Comparison of ENCODE assay signal across 1 cellular context in genomic region chr20:50246367-50247195, GRCh38.
TF ChIP-seq lines count a peak whose summit lies in the region.

No MANE protein-coding gene starts in this region.

TF ChIP-seq in HepG2, 621 proteins besides CTCF, POLR2A, EP300 and RAD21 (continued from another document and continues in another):
- TF ChIP-seq, protein P1, sequence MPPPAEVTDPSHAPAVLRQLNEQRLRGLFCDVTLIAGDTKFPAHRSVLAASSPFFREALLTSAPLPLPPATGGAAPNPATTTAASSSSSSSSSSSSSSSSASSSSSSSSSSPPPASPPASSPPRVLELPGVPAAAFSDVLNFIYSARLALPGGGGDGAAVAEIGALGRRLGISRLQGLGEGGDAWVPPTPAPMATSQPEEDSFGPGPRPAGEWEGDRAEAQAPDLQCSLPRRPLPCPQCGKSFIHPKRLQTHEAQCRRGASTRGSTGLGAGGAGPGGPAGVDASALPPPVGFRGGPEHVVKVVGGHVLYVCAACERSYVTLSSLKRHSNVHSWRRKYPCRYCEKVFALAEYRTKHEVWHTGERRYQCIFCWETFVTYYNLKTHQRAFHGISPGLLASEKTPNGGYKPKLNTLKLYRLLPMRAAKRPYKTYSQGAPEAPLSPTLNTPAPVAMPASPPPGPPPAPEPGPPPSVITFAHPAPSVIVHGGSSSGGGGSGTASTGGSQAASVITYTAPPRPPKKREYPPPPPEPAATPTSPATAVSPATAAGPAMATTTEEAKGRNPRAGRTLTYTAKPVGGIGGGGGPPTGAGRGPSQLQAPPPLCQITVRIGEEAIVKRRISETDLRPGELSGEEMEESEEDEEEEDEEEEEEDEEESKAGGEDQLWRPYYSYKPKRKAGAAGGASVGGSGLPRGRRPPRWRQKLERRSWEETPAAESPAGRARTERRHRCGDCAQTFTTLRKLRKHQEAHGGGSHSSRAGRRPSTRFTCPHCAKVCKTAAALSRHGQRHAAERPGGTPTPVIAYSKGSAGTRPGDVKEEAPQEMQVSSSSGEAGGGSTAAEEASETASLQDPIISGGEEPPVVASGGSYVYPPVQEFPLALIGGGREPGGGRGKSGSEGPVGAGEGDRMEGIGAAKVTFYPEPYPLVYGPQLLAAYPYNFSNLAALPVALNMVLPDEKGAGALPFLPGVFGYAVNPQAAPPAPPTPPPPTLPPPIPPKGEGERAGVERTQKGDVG (CRISPR knock-in tag; IDR thresholded peaks at IDR 0.05; ENCODE audit: borderline replicate concordance) = no peak
- TF ChIP-seq ZNF282 (IDR thresholded peaks at IDR 0.05; ENCODE audit: partially characterized antibody) (no peak), ELF4 (CRISPR knock-in tag; IDR thresholded peaks at IDR 0.05; ENCODE audit: borderline replicate concordance) (no peak), ZKSCAN1 (IDR thresholded peaks at IDR 0.05; ENCODE audit: low read length) (no peak), ZNF841 (CRISPR knock-in tag; IDR thresholded peaks at IDR 0.05; ENCODE audit: borderline replicate concordance) (no peak), ZNF550 (CRISPR knock-in tag; IDR thresholded peaks at IDR 0.05; ENCODE audit: borderline replicate concordance) (no peak), SRY (CRISPR knock-in tag; IDR thresholded peaks at IDR 0.05) (no peak), CENPX (CRISPR knock-in tag; IDR thresholded peaks at IDR 0.05) (no peak), ZNF431 (CRISPR knock-in tag; IDR thresholded peaks at IDR 0.05; ENCODE audit: borderline replicate concordance, low read depth) (no peak), ZMAT5 (CRISPR knock-in tag; IDR thresholded peaks at IDR 0.05; ENCODE audit: borderline replicate concordance, low read depth) (no peak), ZNF136 (CRISPR knock-in tag; IDR thresholded peaks at IDR 0.05; ENCODE audit: low read depth) (0 out of 2 replicates have a peak, but pooled peaks have one; percentile 48), RELA (CRISPR knock-in tag; IDR thresholded peaks at IDR 0.05) (no peak), ZNF574 (CRISPR knock-in tag; IDR thresholded peaks at IDR 0.05) (no peak), NR2F2 (IDR thresholded peaks at IDR 0.05; ENCODE audit: borderline replicate concordance, low read depth) (no peak), SNAPC2 (CRISPR knock-in tag; IDR thresholded peaks at IDR 0.05) (no peak), ADNP (CRISPR knock-in tag; IDR thresholded peaks at IDR 0.05) (0 out of 2 replicates have a peak, but pooled peaks have one; percentile 16), ZNF891 (CRISPR knock-in tag; IDR thresholded peaks at IDR 0.05) (peak; percentile 47), RXRA (CRISPR knock-in tag; IDR thresholded peaks at IDR 0.05) (peak; percentile 35; the same call in 1 of the 2 replicates), KDM1A (CRISPR knock-in tag; IDR thresholded peaks at IDR 0.05) (0 out of 2 replicates have a peak, but pooled peaks have one; percentile 77), SAP130 (CRISPR knock-in tag; IDR thresholded peaks at IDR 0.05; ENCODE audit: low read depth) (no peak), ARNT2 (CRISPR knock-in tag; IDR thresholded peaks at IDR 0.05; ENCODE audit: low read depth) (no peak), ZMYM3 (CRISPR knock-in tag; IDR thresholded peaks at IDR 0.05) (peak; percentile 96), NCOA2 (CRISPR knock-in tag; IDR thresholded peaks at IDR 0.05) (no peak), ERF (CRISPR knock-in tag; IDR thresholded peaks at IDR 0.05) (no peak), HMGA1 (CRISPR knock-in tag; conservative IDR thresholded peaks at IDR 0.05) (no peak), ZNF644 (CRISPR knock-in tag; IDR thresholded peaks at IDR 0.05; ENCODE audit: low read depth) (no peak), ZZZ3 (CRISPR knock-in tag; IDR thresholded peaks at IDR 0.05; ENCODE audit: borderline replicate concordance) (no peak), NFKBIZ (CRISPR knock-in tag; IDR thresholded peaks at IDR 0.05) (no peak), MAFK (conservative IDR thresholded peaks at IDR 0.05 in 1 of 2, IDR thresholded peaks at IDR 0.05 in 1 of 2; ENCODE audit: low read length in 2 of 2) (no peak), NR2C2 (CRISPR knock-in tag; IDR thresholded peaks at IDR 0.05; ENCODE audit: borderline replicate concordance) (0 out of 2 replicates have a peak, but pooled peaks have one; percentile 14), MATR3 (CRISPR knock-in tag; IDR thresholded peaks at IDR 0.05) (no peak), ZNF784 (CRISPR knock-in tag; IDR thresholded peaks at IDR 0.05; ENCODE audit: borderline replicate concordance) (no peak), KDM2A (CRISPR knock-in tag; IDR thresholded peaks at IDR 0.05; ENCODE audit: borderline replicate concordance, low read depth) (0 out of 2 replicates have a peak, but pooled peaks have one; percentile 21), FOXC1 (CRISPR knock-in tag; IDR thresholded peaks at IDR 0.05; ENCODE audit: borderline replicate concordance) (no peak), ZNF703 (CRISPR knock-in tag; IDR thresholded peaks at IDR 0.05; ENCODE audit: borderline replicate concordance) (no peak), TGIF2 (CRISPR knock-in tag; IDR thresholded peaks at IDR 0.05) (no peak), ZNF772 (CRISPR knock-in tag; IDR thresholded peaks at IDR 0.05) (no peak), ZNF564 (CRISPR knock-in tag; IDR thresholded peaks at IDR 0.05) (no peak), MEIS2 (CRISPR knock-in tag; IDR thresholded peaks at IDR 0.05) (no peak), ZNF792 (CRISPR knock-in tag; IDR thresholded peaks at IDR 0.05) (no peak), ZNF652 (CRISPR knock-in tag; IDR thresholded peaks at IDR 0.05; ENCODE audit: borderline replicate concordance, low read depth) (no peak), CBX1 (IDR thresholded peaks at IDR 0.05; ENCODE audit: low read depth) (peak; percentile 14), ZNF713 (CRISPR knock-in tag; IDR thresholded peaks at IDR 0.05) (peak; percentile 49; the same call in 1 of the 2 replicates), ZFX (CRISPR knock-in tag; IDR thresholded peaks at IDR 0.05; ENCODE audit: low read depth) (peak; percentile 55), ZNF607 (CRISPR knock-in tag; IDR thresholded peaks at IDR 0.05; ENCODE audit: borderline replicate concordance) (no peak), PHF8 (CRISPR knock-in tag; IDR thresholded peaks at IDR 0.05) (no peak), KDM6A (CRISPR knock-in tag; IDR thresholded peaks at IDR 0.05; ENCODE audit: low read depth) (no peak), ZMYM2 (CRISPR knock-in tag; IDR thresholded peaks at IDR 0.05) (peak; percentile 54; the same call in 1 of the 2 replicates), PREB (CRISPR knock-in tag; IDR thresholded peaks at IDR 0.05) (no peak), TFDP1 (CRISPR knock-in tag; IDR thresholded peaks at IDR 0.05; ENCODE audit: borderline replicate concordance) (no peak), ZNF20 (CRISPR knock-in tag; IDR thresholded peaks at IDR 0.05) (no peak), MZF1 (CRISPR knock-in tag; IDR thresholded peaks at IDR 0.05; ENCODE audit: borderline replicate concordance) (no peak)
- TF ChIP-seq, protein P2, sequence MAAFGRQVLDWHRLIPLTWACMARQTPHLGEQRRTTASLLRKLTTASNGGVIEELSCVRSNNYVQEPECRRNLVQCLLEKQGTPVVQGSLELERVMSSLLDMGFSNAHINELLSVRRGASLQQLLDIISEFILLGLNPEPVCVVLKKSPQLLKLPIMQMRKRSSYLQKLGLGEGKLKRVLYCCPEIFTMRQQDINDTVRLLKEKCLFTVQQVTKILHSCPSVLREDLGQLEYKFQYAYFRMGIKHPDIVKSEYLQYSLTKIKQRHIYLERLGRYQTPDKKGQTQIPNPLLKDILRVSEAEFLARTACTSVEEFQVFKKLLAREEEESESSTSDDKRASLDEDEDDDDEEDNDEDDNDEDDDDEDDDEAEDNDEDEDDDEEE (CRISPR knock-in tag; IDR thresholded peaks at IDR 0.05) = no peak
- TF ChIP-seq, protein P3, sequence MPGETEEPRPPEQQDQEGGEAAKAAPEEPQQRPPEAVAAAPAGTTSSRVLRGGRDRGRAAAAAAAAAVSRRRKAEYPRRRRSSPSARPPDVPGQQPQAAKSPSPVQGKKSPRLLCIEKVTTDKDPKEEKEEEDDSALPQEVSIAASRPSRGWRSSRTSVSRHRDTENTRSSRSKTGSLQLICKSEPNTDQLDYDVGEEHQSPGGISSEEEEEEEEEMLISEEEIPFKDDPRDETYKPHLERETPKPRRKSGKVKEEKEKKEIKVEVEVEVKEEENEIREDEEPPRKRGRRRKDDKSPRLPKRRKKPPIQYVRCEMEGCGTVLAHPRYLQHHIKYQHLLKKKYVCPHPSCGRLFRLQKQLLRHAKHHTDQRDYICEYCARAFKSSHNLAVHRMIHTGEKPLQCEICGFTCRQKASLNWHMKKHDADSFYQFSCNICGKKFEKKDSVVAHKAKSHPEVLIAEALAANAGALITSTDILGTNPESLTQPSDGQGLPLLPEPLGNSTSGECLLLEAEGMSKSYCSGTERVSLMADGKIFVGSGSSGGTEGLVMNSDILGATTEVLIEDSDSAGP (CRISPR knock-in tag; IDR thresholded peaks at IDR 0.05; ENCODE audit: borderline replicate concordance) = 0 out of 2 replicates have a peak, but pooled peaks have one; percentile 9
- TF ChIP-seq, protein P4, sequence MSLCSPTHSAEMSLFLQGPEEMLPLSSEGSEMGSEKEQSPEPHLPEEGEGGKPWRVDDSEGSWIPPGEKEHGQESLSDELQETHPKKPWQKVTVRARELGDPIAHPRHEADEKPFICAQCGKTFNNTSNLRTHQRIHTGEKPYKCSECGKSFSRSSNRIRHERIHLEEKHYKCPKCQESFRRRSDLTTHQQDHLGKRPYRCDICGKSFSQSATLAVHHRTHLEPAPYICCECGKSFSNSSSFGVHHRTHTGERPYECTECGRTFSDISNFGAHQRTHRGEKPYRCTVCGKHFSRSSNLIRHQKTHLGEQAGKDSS (CRISPR knock-in tag; IDR thresholded peaks at IDR 0.05; ENCODE audit: borderline replicate concordance, low read depth) = no peak
- TF ChIP-seq, protein P5, sequence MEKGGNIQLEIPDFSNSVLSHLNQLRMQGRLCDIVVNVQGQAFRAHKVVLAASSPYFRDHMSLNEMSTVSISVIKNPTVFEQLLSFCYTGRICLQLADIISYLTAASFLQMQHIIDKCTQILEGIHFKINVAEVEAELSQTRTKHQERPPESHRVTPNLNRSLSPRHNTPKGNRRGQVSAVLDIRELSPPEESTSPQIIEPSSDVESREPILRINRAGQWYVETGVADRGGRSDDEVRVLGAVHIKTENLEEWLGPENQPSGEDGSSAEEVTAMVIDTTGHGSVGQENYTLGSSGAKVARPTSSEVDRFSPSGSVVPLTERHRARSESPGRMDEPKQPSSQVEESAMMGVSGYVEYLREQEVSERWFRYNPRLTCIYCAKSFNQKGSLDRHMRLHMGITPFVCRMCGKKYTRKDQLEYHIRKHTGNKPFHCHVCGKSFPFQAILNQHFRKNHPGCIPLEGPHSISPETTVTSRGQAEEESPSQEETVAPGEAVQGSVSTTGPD (CRISPR knock-in tag; IDR thresholded peaks at IDR 0.05) = 0 out of 2 replicates have a peak, but pooled peaks have one; percentile 59
- TF ChIP-seq, protein P6, sequence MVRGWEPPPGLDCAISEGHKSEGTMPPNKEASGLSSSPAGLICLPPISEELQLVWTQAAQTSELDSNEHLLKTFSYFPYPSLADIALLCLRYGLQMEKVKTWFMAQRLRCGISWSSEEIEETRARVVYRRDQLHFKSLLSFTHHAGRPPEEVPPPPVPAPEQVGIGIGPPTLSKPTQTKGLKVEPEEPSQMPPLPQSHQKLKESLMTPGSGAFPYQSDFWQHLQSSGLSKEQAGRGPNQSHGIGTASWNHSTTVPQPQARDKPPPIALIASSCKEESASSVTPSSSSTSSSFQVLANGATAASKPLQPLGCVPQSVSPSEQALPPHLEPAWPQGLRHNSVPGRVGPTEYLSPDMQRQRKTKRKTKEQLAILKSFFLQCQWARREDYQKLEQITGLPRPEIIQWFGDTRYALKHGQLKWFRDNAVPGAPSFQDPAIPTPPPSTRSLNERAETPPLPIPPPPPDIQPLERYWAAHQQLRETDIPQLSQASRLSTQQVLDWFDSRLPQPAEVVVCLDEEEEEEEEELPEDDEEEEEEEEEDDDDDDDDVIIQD (CRISPR knock-in tag; IDR thresholded peaks at IDR 0.05; ENCODE audit: low read depth) = no peak
